Comparison of ENCODE assay signal across 13 cellular contexts in genomic region chr12:129657179-129657578, GRCh38.
"Had no signal": no experiment of that assay in that cellular context is flagged by ENCODE, and none has a peak within 500 bp of the region (broad histone marks: within the 10 kb centered on the region; RNA-seq: fewer than 3 reads in every experiment).

No MANE protein-coding gene starts in this region.

- H3K4me1 Mint-ChIP-seq: activated CD4-positive, alpha-beta T cell treated with anti-CD3 and anti-CD28 coated beads for 36 hours; activated naive CD8-positive, alpha-beta T cell treated with anti-CD3 and anti-CD28 coated beads, Interleukin-2, amount 50 U/mL, for 24 hours had no signal

- ATAC-seq: activated CD4-positive, alpha-beta T cell treated with anti-CD3 and anti-CD28 coated beads for 36 hours; activated naive CD8-positive, alpha-beta T cell treated with anti-CD3 and anti-CD28 coated beads, Interleukin-2, amount 50 U/mL, for 24 hours; left ventricle myocardium superior; stimulated activated naive CD8-positive, alpha-beta T cell treated with anti-CD3 and anti-CD28 coated beads, Interleukin-15, Interleukin-2, amounts not matched to agents 100 U/mL and 50 U/mL, for 24 hours had no signal

- H3K9me3 ChIP-seq: ascending aorta, ovary had no signal

- H3K27me3 ChIP-seq: ascending aorta, ovary, sigmoid colon, upper lobe of left lung had no signal

- H3K4me3 ChIP-seq: ascending aorta, esophagus muscularis mucosa, ovary, sigmoid colon, upper lobe of left lung had no signal

- H3K4me1 ChIP-seq: ascending aorta, esophagus muscularis mucosa, sigmoid colon, upper lobe of left lung had no signal

- H3K27ac ChIP-seq: ascending aorta, esophagus muscularis mucosa, ovary, sigmoid colon, upper lobe of left lung, VCaP had no signal

- H3K27me3 Mint-ChIP-seq: activated CD4-positive, alpha-beta T cell treated with anti-CD3 and anti-CD28 coated beads for 36 hours; activated naive CD8-positive, alpha-beta T cell treated with anti-CD3 and anti-CD28 coated beads, Interleukin-2, amount 50 U/mL, for 24 hours had no signal

- H3K4me3 Mint-ChIP-seq: activated CD4-positive, alpha-beta T cell treated with anti-CD3 and anti-CD28 coated beads for 36 hours; activated naive CD8-positive, alpha-beta T cell treated with anti-CD3 and anti-CD28 coated beads, Interleukin-2, amount 50 U/mL, for 24 hours; nephron had no signal

- DNase-seq: activated CD4-positive, alpha-beta T cell treated with anti-CD3 and anti-CD28 coated beads for 36 hours; activated naive CD4-positive, alpha-beta T cell treated with Interleukin-2 at 50 U/mL for 16 hours; activated naive CD8-positive, alpha-beta T cell treated with anti-CD3 and anti-CD28 coated beads, Interleukin-2, amount 50 U/mL, for 24 hours; left ventricle myocardium superior; mesenchymal stem cell; ovary; sigmoid colon; stimulated activated naive CD8-positive, alpha-beta T cell treated with anti-CD3 and anti-CD28 coated beads, Interleukin-15, Interleukin-2, amounts not matched to agents 100 U/mL and 50 U/mL, for 24 hours; upper lobe of left lung had no signal

- H3K36me3 ChIP-seq: ascending aorta, esophagus muscularis mucosa, ovary, sigmoid colon, upper lobe of left lung had no signal

- H3K27ac Mint-ChIP-seq: activated CD4-positive, alpha-beta T cell treated with anti-CD3 and anti-CD28 coated beads for 36 hours; activated naive CD8-positive, alpha-beta T cell treated with anti-CD3 and anti-CD28 coated beads, Interleukin-2, amount 50 U/mL, for 24 hours; nephron had no signal
